ENCODE assay signal across 20 cellular contexts in the genomic region with DNA sequence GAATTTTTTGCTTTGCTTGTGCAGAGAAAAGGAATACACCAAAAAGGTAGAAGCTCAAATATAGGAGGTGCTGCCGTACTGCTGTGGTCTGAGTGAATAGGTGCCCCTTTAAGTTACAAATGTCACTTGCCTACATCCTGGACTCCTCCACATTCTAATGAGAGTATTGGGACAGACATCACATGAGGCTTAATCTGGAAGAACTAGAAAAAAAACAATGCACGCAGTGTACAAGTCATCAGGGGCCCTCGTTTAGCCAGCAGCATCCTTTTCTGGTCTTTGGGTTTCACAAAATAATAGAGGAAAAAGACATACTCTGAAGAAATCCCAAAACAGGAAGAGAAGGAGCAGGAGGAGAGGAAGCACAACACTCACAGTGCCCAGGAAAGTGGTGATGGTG.
"Had no signal": no experiment of that assay in that cellular context is flagged by ENCODE, and none has a peak within 500 bp of the region (broad histone marks: within the 10 kb centered on the region; RNA-seq: fewer than 3 reads in every experiment).

No MANE protein-coding gene starts in this region.

- H3K36me3 Mint-ChIP-seq: naive thymus-derived CD8-positive, alpha-beta T cell; stimulated activated naive B cell treated with anti-CD40 and anti-IgM and Interleukin-4, amounts not matched to agents 10 μg/mL and 1 μg/mL and 100 μg/mL, for 72 hours had no signal

- H3K27ac Mint-ChIP-seq: effector memory CD8-positive, alpha-beta T cell; naive thymus-derived CD8-positive, alpha-beta T cell; stimulated activated naive B cell treated with anti-CD40 and anti-IgM and Interleukin-4, amounts not matched to agents 10 μg/mL and 1 μg/mL and 100 μg/mL, for 72 hours; stimulated activated naive CD8-positive, alpha-beta T cell treated with anti-CD3 and anti-CD28 coated beads, Interleukin-15, Interleukin-2, amounts not matched to agents 100 ng/mL and 50 ng/mL, for 24 hours had no signal

- H3K27ac ChIP-seq: coronary artery, epithelial cell of prostate, foreskin keratinocyte, left lung, ovary, psoas muscle, sigmoid colon, spleen, suprapubic skin, vagina had no signal

- H3K4me3 ChIP-seq: coronary artery, heart right ventricle, left lung, ovary, psoas muscle, sigmoid colon, spleen, suprapubic skin, vagina had no signal

- H3K27me3 ChIP-seq: foreskin keratinocyte, heart right ventricle, left lung, ovary, sigmoid colon, suprapubic skin, vagina had no signal

- DNase-seq: effector memory CD8-positive, alpha-beta T cell; foreskin keratinocyte; glutamatergic neuron; left lung; naive thymus-derived CD8-positive, alpha-beta T cell; nephron progenitor cell; ovary; psoas muscle; right cardiac atrium; sigmoid colon; spleen; stimulated activated naive B cell treated with anti-CD40 and anti-IgM and Interleukin-4, amounts not matched to agents 10 μg/mL and 1 μg/mL and 100 μg/mL, for 72 hours had no signal

- H3K36me3 ChIP-seq: heart right ventricle, left lung, ovary, sigmoid colon, spleen, suprapubic skin, vagina had no signal

- H3K4me1 Mint-ChIP-seq: naive thymus-derived CD8-positive, alpha-beta T cell; stimulated activated naive B cell treated with anti-CD40 and anti-IgM and Interleukin-4, amounts not matched to agents 10 μg/mL and 1 μg/mL and 100 μg/mL, for 72 hours had no signal

- H3K9me3 Mint-ChIP-seq: nephron progenitor cell; stimulated activated naive CD8-positive, alpha-beta T cell treated with anti-CD3 and anti-CD28 coated beads, Interleukin-15, Interleukin-2, amounts not matched to agents 100 ng/mL and 50 ng/mL, for 24 hours had no signal

- H3K4me1 ChIP-seq: foreskin keratinocyte, left lung, psoas muscle, sigmoid colon, spleen, suprapubic skin, vagina had no signal

- ATAC-seq: effector memory CD8-positive, alpha-beta T cell; esophagus mucosa; foreskin keratinocyte; left lung; naive thymus-derived CD8-positive, alpha-beta T cell; psoas muscle; stimulated activated naive B cell treated with anti-CD40 and anti-IgM and Interleukin-4, amounts not matched to agents 10 μg/mL and 1 μg/mL and 100 μg/mL, for 72 hours had no signal

- H3K4me3 Mint-ChIP-seq: effector memory CD8-positive, alpha-beta T cell; naive thymus-derived CD8-positive, alpha-beta T cell; nephron progenitor cell; stimulated activated naive B cell treated with anti-CD40 and anti-IgM and Interleukin-4, amounts not matched to agents 10 μg/mL and 1 μg/mL and 100 μg/mL, for 72 hours; stimulated activated naive CD8-positive, alpha-beta T cell treated with anti-CD3 and anti-CD28 coated beads, Interleukin-15, Interleukin-2, amounts not matched to agents 100 ng/mL and 50 ng/mL, for 24 hours had no signal

- H3K9me3 ChIP-seq: heart right ventricle, left lung, ovary, psoas muscle, sigmoid colon, spleen, suprapubic skin, vagina had no signal

- FAIRE-seq: islet of Langerhans had no signal
